ENCODE assay signal across 9 cellular contexts in genomic region chr6:56764081-56764566, GRCh38.
A peak's percentile ranks its signal among the peaks of the same experiment; 100 is the strongest.
DNase-seq lines count a peak whose midpoint lies in the region; ATAC-seq and TF ChIP-seq lines count a peak whose summit lies in the region.
"Had no signal": no experiment of that assay in that cellular context is flagged by ENCODE, and none has a peak within 500 bp of the region (broad histone marks: within the 10 kb centered on the region; RNA-seq: fewer than 3 reads in every experiment).

No MANE protein-coding gene starts in this region.

- no peak overlapping the region for H3K9ac ChIP-seq in SK-N-SH

- TF ChIP-seq CTCF in SK-N-SH (IDR thresholded peaks at IDR 0.05) = peak; percentile 55

- intact Hi-C loops in activated T-helper 1 cell treated with anti-CD3 and anti-CD28 coated beads, Interleukin-12 subunit alpha, Interleukin-12 subunit beta, Interleukin-2, Interleukin-4 antibody, amounts not matched to agents 30 ng/mL and 10 ng/mL and 1 ng/mL, durations not matched to agents 14 hours and 24 hours and 36 hours (cut with micrococcal nuclease) = no loop called here

- peaks cover 100% of the 10 kb centered on the region for H3K79me2 ChIP-seq in SK-N-SH (ENCODE audit: insufficient read depth)

- peak; percentile 37 for DNase-seq in DMS153 treated with DMSO at 0.1 percent for 48 hours (lab: John Stamatoyannopoulos, UW; ENCODE audit: unreplicated experiment)
- peak; percentile 19 for DNase-seq in SK-N-SH
- DNase-seq in globus pallidus (ENCODE audit: low spot score) = peak; percentile 83
- DNase-seq in superior temporal gyrus (ENCODE audit: extremely low spot score) = peak; percentile 81
- DNase-seq in ureter (ENCODE audit: low spot score) = no peak
- DNase-seq in activated T-helper 1 cell treated with anti-CD3 and anti-CD28 coated beads, Interleukin-12 subunit alpha, Interleukin-12 subunit beta, Interleukin-2, Interleukin-4 antibody, amounts not matched to agents 30 ng/mL and 10 ng/mL and 1 ng/mL, durations not matched to agents 14 hours and 24 hours and 36 hours (ENCODE audit: low spot score) = no peak

- TF ChIP-seq EP300 in SK-N-SH (IDR thresholded peaks at IDR 0.05; ENCODE audit: borderline replicate concordance in 1 of 2, low read depth in 1 of 2, low read length in 1 of 2) = no peak

- no peaks in the 10 kb centered on the region for H3K9me2 ChIP-seq in SK-N-SH

- H3K27me3 ChIP-seq in SK-N-SH (ENCODE audit: insufficient read depth) = no peaks in the 10 kb centered on the region
- H3K27me3 ChIP-seq: SJCRH30 had no signal

- ATAC-seq in GM19395 (IDR thresholded peaks at IDR 0.05; ENCODE audit: unreplicated experiment) (peak; percentile 64), HG03342 (IDR thresholded peaks at IDR 0.05; ENCODE audit: unreplicated experiment) (peak; percentile 58)

- peak; percentile 57 for TF ChIP-seq RAD21 in SK-N-SH (IDR thresholded peaks at IDR 0.05; ENCODE audit: low read length)

- H3K27me3 Mint-ChIP-seq in activated T-helper 1 cell treated with anti-CD3 and anti-CD28 coated beads, Interleukin-12 subunit alpha, Interleukin-12 subunit beta, Interleukin-2, Interleukin-4 antibody, amounts not matched to agents 30 ng/mL and 10 ng/mL and 1 ng/mL, durations not matched to agents 14 hours and 24 hours and 36 hours (ENCODE audit: insufficient read depth) = no peaks in the 10 kb centered on the region

- no peaks in the 10 kb centered on the region for H3K9me3 Mint-ChIP-seq in activated T-helper 1 cell treated with anti-CD3 and anti-CD28 coated beads, Interleukin-12 subunit alpha, Interleukin-12 subunit beta, Interleukin-2, Interleukin-4 antibody, amounts not matched to agents 30 ng/mL and 10 ng/mL and 1 ng/mL, durations not matched to agents 14 hours and 24 hours and 36 hours

- no peak overlapping the region for H3K27ac Mint-ChIP-seq in activated T-helper 1 cell treated with anti-CD3 and anti-CD28 coated beads, Interleukin-12 subunit alpha, Interleukin-12 subunit beta, Interleukin-2, Interleukin-4 antibody, amounts not matched to agents 30 ng/mL and 10 ng/mL and 1 ng/mL, durations not matched to agents 14 hours and 24 hours and 36 hours

- H3K36me3 Mint-ChIP-seq in activated T-helper 1 cell treated with anti-CD3 and anti-CD28 coated beads, Interleukin-12 subunit alpha, Interleukin-12 subunit beta, Interleukin-2, Interleukin-4 antibody, amounts not matched to agents 30 ng/mL and 10 ng/mL and 1 ng/mL, durations not matched to agents 14 hours and 24 hours and 36 hours (ENCODE audit: low read depth) = no peaks in the 10 kb centered on the region

- peaks cover 25% of the 10 kb centered on the region for H3F3A ChIP-seq in SK-N-SH (replicated peaks; ENCODE audit: insufficient read depth)

- H3K36me3 ChIP-seq in SK-N-SH (replicated peaks in 1 of 2; ENCODE audit: control insufficient read depth in 1 of 2, insufficient read depth in 2 of 2, low read length in 1 of 2) = peaks cover 0 to 16% of the 10 kb centered on the region in 2 experiments
- H3K36me3 ChIP-seq: SJCRH30 had no signal

- no peak overlapping the region for H3K4me3 ChIP-seq in SK-N-SH (ENCODE audit: low read depth in 2 of 2, low read length in 1 of 2)
- H3K4me3 ChIP-seq: SJCRH30 had no signal

- H3K4me3 Mint-ChIP-seq in activated T-helper 1 cell treated with anti-CD3 and anti-CD28 coated beads, Interleukin-12 subunit alpha, Interleukin-12 subunit beta, Interleukin-2, Interleukin-4 antibody, amounts not matched to agents 30 ng/mL and 10 ng/mL and 1 ng/mL, durations not matched to agents 14 hours and 24 hours and 36 hours = no peak overlapping the region

- H3K4me1 Mint-ChIP-seq in activated T-helper 1 cell treated with anti-CD3 and anti-CD28 coated beads, Interleukin-12 subunit alpha, Interleukin-12 subunit beta, Interleukin-2, Interleukin-4 antibody, amounts not matched to agents 30 ng/mL and 10 ng/mL and 1 ng/mL, durations not matched to agents 14 hours and 24 hours and 36 hours (ENCODE audit: low read depth) = no peaks in the 10 kb centered on the region

- CTCF ChIA-PET in SK-N-SH (lab: Yijun Ruan, JAX) = interaction anchor here (0.9 to 1.5 kb wide), 7 partner anchors 10 to 87 kb away, joined by 3 to 6 read pairs (median 3); no protein-coding TSS in a partner anchor

- H4K20me1 ChIP-seq in SK-N-SH (ENCODE audit: insufficient read depth) = peaks cover 95% of the 10 kb centered on the region

- peaks cover 5 to 27% of the 10 kb centered on the region in 2 experiments for H3K4me1 ChIP-seq in SK-N-SH (ENCODE audit: control insufficient read depth in 1 of 2, insufficient read depth in 2 of 2, low read depth in 1 of 2, low read length in 1 of 2)

- 56% methylated on average over 3 of the region's 3 CpGs for WGBS in SK-N-SH (ENCODE audit: low lambda C conversion rate)

- no peak overlapping the region for H3K27ac ChIP-seq in SK-N-SH (ENCODE audit: low read depth in 2 of 2, low read length in 1 of 2)
- H3K27ac ChIP-seq: SJCRH30 had no signal

- no peaks in the 10 kb centered on the region for H3K9me3 ChIP-seq in SK-N-SH
- H3K9me3 ChIP-seq: SJCRH30 had no signal

- H3K4me2 ChIP-seq in SK-N-SH = no peak overlapping the region

- POLR2A ChIA-PET in SK-N-SH (lab: Yijun Ruan, JAX) = no interaction called here

- no peak overlapping the region for H2AFZ ChIP-seq in SK-N-SH (ENCODE audit: low read depth)

TF ChIP-seq in SK-N-SH, 30 proteins besides CTCF, POLR2A, EP300 and RAD21:
- peak; percentile 30; the same call in 1 of the 2 replicates for TF ChIP-seq SMC3 (IDR thresholded peaks at IDR 0.05; ENCODE audit: low read depth, low read length)
- TF ChIP-seq FOXJ3 (CRISPR knock-in tag; IDR thresholded peaks at IDR 0.05) = no peak

Comparison
In these comparisons a context has a peak if more than half of its experiments do, and no peak if none do; other contexts are left out.
1. DNase-seq: peak in DMS153 treated with DMSO at 0.1 percent for 48 hours (single experiment), SK-N-SH (single experiment), globus pallidus (single experiment) and superior temporal gyrus (single experiment); none in ureter (single experiment) and activated T-helper 1 cell treated with anti-CD3 and anti-CD28 coated beads, Interleukin-12 subunit alpha, Interleukin-12 subunit beta, Interleukin-2, Interleukin-4 antibody, amounts not matched to agents 30 ng/mL and 10 ng/mL and 1 ng/mL, durations not matched to agents 14 hours and 24 hours and 36 hours (single experiment).